In genomic region chrX:145484740-145485139, GRCh38 we compare ENCODE assay signal across 23 cellular contexts.
"Had no signal": no experiment of that assay in that cellular context is flagged by ENCODE, and none has a peak within 500 bp of the region (broad histone marks: within the 10 kb centered on the region; RNA-seq: fewer than 3 reads in every experiment).

No MANE protein-coding gene starts in this region.

- H3K4me3 ChIP-seq: K562, MG63, SJCRH30 had no signal

- H3K27ac ChIP-seq: HL-60, SJCRH30 had no signal

- H3K36me3 ChIP-seq: MG63, SJCRH30 had no signal

- H3K4me1 ChIP-seq: SJCRH30 had no signal

- H3K27me3 Mint-ChIP-seq: IgD-negative memory B cell had no signal

- H3K27me3 ChIP-seq: MG63, SJCRH30 had no signal

- ATAC-seq: K562, Right ventricle myocardium inferior, SK-N-SH treated with all-trans-retinoic acid at 6 μM for 48 hours had no signal

- FAIRE-seq: HTR-8/SVneo, K562, RCC 7860 had no signal

- H3K4me1 Mint-ChIP-seq: IgD-negative memory B cell had no signal

- H3K4me3 Mint-ChIP-seq: IgD-negative memory B cell had no signal

- H3K9me3 ChIP-seq: MG63, SJCRH30 had no signal

- H3K36me3 Mint-ChIP-seq: IgD-negative memory B cell had no signal

- DNase-seq: MG63, NCI-H1092 treated with DMSO at 0.1 percent for 48 hours, NCI-H1436, NCI-H187, NCI-H2029, NCI-H2081 treated with DMSO at 0.1 percent for 48 hours, NCI-H2171, NCI-H226, NCI-H446, NCI-H510A, NCI-H524 treated with DMSO at 0.1 percent for 48 hours, NCI-H69, NCI-H774, RPMI8226, SHP77 treated with DMSO at 0.1 percent for 48 hours, SJCRH30 had no signal

- H3K27ac Mint-ChIP-seq: IgD-negative memory B cell had no signal
